9 cellular contexts compared by ENCODE assay signal in the genomic region with DNA sequence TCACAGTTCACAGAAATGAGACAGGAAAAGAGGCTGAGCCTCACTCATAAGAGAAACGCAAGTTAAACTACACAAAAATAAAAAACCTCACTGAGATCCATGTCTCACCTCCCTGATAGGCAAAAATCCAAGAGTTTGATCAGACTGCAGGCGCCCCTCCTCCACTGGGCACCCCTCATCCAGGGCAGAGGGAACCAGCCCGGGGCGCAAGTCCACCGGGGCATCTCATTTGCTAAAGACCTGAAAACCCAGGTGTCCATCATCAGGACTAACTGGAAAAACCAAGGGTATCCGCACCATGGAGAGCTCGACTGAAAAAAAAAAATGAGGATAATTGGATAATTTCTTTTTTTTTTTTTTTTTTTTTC. TPM values are rescaled to one million over a fixed set of nuclear protein-coding genes. Genes with fewer than 3 reads are reported as not detected.
A peak's percentile ranks its signal among the peaks of the same experiment; 100 is the strongest.
DNase-seq lines count a peak whose midpoint lies in the region; ATAC-seq and TF ChIP-seq lines count a peak whose summit lies in the region.
"Had no signal": no experiment of that assay in that cellular context is flagged by ENCODE, and none has a peak within 500 bp of the region (broad histone marks: within the 10 kb centered on the region; RNA-seq: fewer than 3 reads in every experiment).

No MANE protein-coding gene starts in this region.

- CTCF ChIA-PET in activated naive CD4-positive, alpha-beta T cell treated with anti-CD3 and anti-CD28 coated beads for 36 hours (lab: Charles Lee), result interaction anchor here (1.1 kb wide), 1 partner anchor 48 kb away, joined by 4 read pairs; no protein-coding TSS in a partner anchor
- CTCF ChIA-PET in activated CD8-positive, alpha-beta T cell treated with anti-CD3 and anti-CD28 coated beads for 36 hours (lab: Charles Lee), result interaction anchor here (1.6 kb wide), 1 partner anchor 90 kb away, joined by 7 read pairs; no protein-coding TSS in a partner anchor

- peaks cover 0 to 16% (median 5%) of the 10 kb centered on the region in 5 donors for H3K27me3 ChIP-seq in subcutaneous abdominal adipose tissue (ENCODE audit: control insufficient read depth in 5 of 5, insufficient read depth in 4 of 5, low read length in 5 of 5)

- H3K27ac ChIP-seq in subcutaneous abdominal adipose tissue (ENCODE audit: low read depth, low read length), result no peak overlapping the region

- H3K4me3 Mint-ChIP-seq in activated naive CD4-positive, alpha-beta T cell treated with anti-CD3 and anti-CD28 coated beads for 36 hours, result peak overlapping the region; percentile 50
- peak overlapping the region; percentile 66 for H3K4me3 Mint-ChIP-seq in activated CD8-positive, alpha-beta T cell treated with anti-CD3 and anti-CD28 coated beads for 36 hours

- H3K27me3 Mint-ChIP-seq in activated naive CD4-positive, alpha-beta T cell treated with anti-CD3 and anti-CD28 coated beads for 36 hours (ENCODE audit: low read depth), result peaks cover 38% of the 10 kb centered on the region
- H3K27me3 Mint-ChIP-seq in activated CD8-positive, alpha-beta T cell treated with anti-CD3 and anti-CD28 coated beads for 36 hours, result peaks cover 30% of the 10 kb centered on the region

- peaks cover 7% of the 10 kb centered on the region for H3K4me1 Mint-ChIP-seq in activated naive CD4-positive, alpha-beta T cell treated with anti-CD3 and anti-CD28 coated beads for 36 hours (ENCODE audit: low read depth)
- peaks cover 7% of the 10 kb centered on the region for H3K4me1 Mint-ChIP-seq in activated CD8-positive, alpha-beta T cell treated with anti-CD3 and anti-CD28 coated beads for 36 hours (ENCODE audit: low read depth)

- no peak for TF ChIP-seq CTCF in activated CD8-positive, alpha-beta T cell treated with anti-CD3 and anti-CD28 coated beads for 36 hours (IDR thresholded peaks at IDR 0.05)

- H3K4me3 ChIP-seq in iPS-18c (ENCODE audit: insufficient read depth, low read depth, low read length) (peak overlapping the region; percentile 62; the same call in 1 of the 2 replicates), subcutaneous abdominal adipose tissue (ENCODE audit: low read depth in 1 of 5, low read length in 5 of 5) (peak overlapping the region in 3 of 5 donors; percentile 18 to 68 (median 54))

- no peak for ATAC-seq in activated CD8-positive, alpha-beta T cell treated with anti-CD3 and anti-CD28 coated beads for 36 hours
- no peak for ATAC-seq in HG02840 (IDR thresholded peaks at IDR 0.05; ENCODE audit: low FRiP score, unreplicated experiment)

- POLR2A ChIA-PET in activated CD8-positive, alpha-beta T cell treated with anti-CD3 and anti-CD28 coated beads for 36 hours (lab: Charles Lee), result no interaction called here

- H3K9me3 Mint-ChIP-seq in activated naive CD4-positive, alpha-beta T cell treated with anti-CD3 and anti-CD28 coated beads for 36 hours, result no peaks in the 10 kb centered on the region
- no peaks in the 10 kb centered on the region for H3K9me3 Mint-ChIP-seq in activated CD8-positive, alpha-beta T cell treated with anti-CD3 and anti-CD28 coated beads for 36 hours

- no peaks in the 10 kb centered on the region for H3K9me3 ChIP-seq in iPS-18c (ENCODE audit: control insufficient read depth, insufficient read depth, low read length)
- H3K9me3 ChIP-seq in subcutaneous abdominal adipose tissue (ENCODE audit: control insufficient read depth in 5 of 5, low read length in 5 of 5), result no peaks in the 10 kb centered on the region

- DNase-seq in activated naive CD4-positive, alpha-beta T cell treated with anti-CD3 and anti-CD28 coated beads for 36 hours, result no peak
- no peak for DNase-seq in activated naive CD4-positive, alpha-beta T cell treated with Interleukin-2 at 50 U/mL for 16 hours
- DNase-seq in activated CD8-positive, alpha-beta T cell treated with anti-CD3 and anti-CD28 coated beads for 36 hours, result no peak
- no peak for DNase-seq in NCI-H2029 (lab: John Stamatoyannopoulos, UW)
- no peak for DNase-seq in AG20443 (ENCODE audit: low spot score)
- DNase-seq: NCI-H187 treated with DMSO at 0.1 percent for 48 hours had no signal

- H3K36me3 Mint-ChIP-seq in activated naive CD4-positive, alpha-beta T cell treated with anti-CD3 and anti-CD28 coated beads for 36 hours (ENCODE audit: low read depth), result no peaks in the 10 kb centered on the region
- H3K36me3 Mint-ChIP-seq in activated CD8-positive, alpha-beta T cell treated with anti-CD3 and anti-CD28 coated beads for 36 hours (ENCODE audit: low read depth), result no peaks in the 10 kb centered on the region

- H3K27ac Mint-ChIP-seq in activated naive CD4-positive, alpha-beta T cell treated with anti-CD3 and anti-CD28 coated beads for 36 hours, result no peak overlapping the region
- H3K27ac Mint-ChIP-seq in activated CD8-positive, alpha-beta T cell treated with anti-CD3 and anti-CD28 coated beads for 36 hours, result no peak overlapping the region

- no peaks in the 10 kb centered on the region for H3K36me3 ChIP-seq in subcutaneous abdominal adipose tissue (ENCODE audit: control insufficient read depth in 5 of 5, insufficient read depth in 5 of 5, low read length in 5 of 5)

- H3K9ac ChIP-seq in subcutaneous abdominal adipose tissue (ENCODE audit: low read length in 5 of 5), result peak overlapping the region in 2 of 5 donors; percentile 10 to 69

- H3K4me1 ChIP-seq in subcutaneous abdominal adipose tissue (ENCODE audit: control insufficient read depth in 5 of 5, insufficient read depth in 5 of 5, low read length in 5 of 5), result peaks cover 0 to 10% (median 8%) of the 10 kb centered on the region in 5 donors

- intact Hi-C loops in activated naive CD4-positive, alpha-beta T cell treated with anti-CD3 and anti-CD28 coated beads for 36 hours (cut with micrococcal nuclease), result no loop called here
- intact Hi-C loops in activated CD8-positive, alpha-beta T cell treated with anti-CD3 and anti-CD28 coated beads for 36 hours (cut with micrococcal nuclease), result no loop called here

RNA-seq across cellular contexts. Expression of a gene that starts 2.6 kb away (rescaled TPM):
- not detected for total RNA-seq in activated naive CD4-positive, alpha-beta T cell treated with anti-CD3 and anti-CD28 coated beads for 36 hours
- not detected for total RNA-seq in activated CD8-positive, alpha-beta T cell treated with anti-CD3 and anti-CD28 coated beads for 36 hours

RNA-seq across cellular contexts. Expression of a gene that starts 10.8 kb away (rescaled TPM):
- not detected for total RNA-seq in activated naive CD4-positive, alpha-beta T cell treated with anti-CD3 and anti-CD28 coated beads for 36 hours
- total RNA-seq in activated CD8-positive, alpha-beta T cell treated with anti-CD3 and anti-CD28 coated beads for 36 hours, result not detected

RNA-seq across cellular contexts. Expression of a gene that starts 16.5 kb away (rescaled TPM):
- 10 to 100 TPM; 38.1 to 42.0 TPM for total RNA-seq in activated naive CD4-positive, alpha-beta T cell treated with anti-CD3 and anti-CD28 coated beads for 36 hours
- total RNA-seq in activated CD8-positive, alpha-beta T cell treated with anti-CD3 and anti-CD28 coated beads for 36 hours, result 10 to 100 TPM; 40.7 to 40.9 TPM

RNA-seq across cellular contexts. Expression of a gene that starts 17.7 kb away (rescaled TPM):
- total RNA-seq in activated naive CD4-positive, alpha-beta T cell treated with anti-CD3 and anti-CD28 coated beads for 36 hours, result under 1 TPM in 1 of 2 experiments, not detected in 1; 0.62 TPM
- not detected for total RNA-seq in activated CD8-positive, alpha-beta T cell treated with anti-CD3 and anti-CD28 coated beads for 36 hours

RNA-seq across cellular contexts. Expression of a gene that starts 21.5 kb away (rescaled TPM):
- not detected for total RNA-seq in activated naive CD4-positive, alpha-beta T cell treated with anti-CD3 and anti-CD28 coated beads for 36 hours
- total RNA-seq in activated CD8-positive, alpha-beta T cell treated with anti-CD3 and anti-CD28 coated beads for 36 hours, result not detected
